Comparison of ENCODE assay signal across 8 cellular contexts in the genomic region with DNA sequence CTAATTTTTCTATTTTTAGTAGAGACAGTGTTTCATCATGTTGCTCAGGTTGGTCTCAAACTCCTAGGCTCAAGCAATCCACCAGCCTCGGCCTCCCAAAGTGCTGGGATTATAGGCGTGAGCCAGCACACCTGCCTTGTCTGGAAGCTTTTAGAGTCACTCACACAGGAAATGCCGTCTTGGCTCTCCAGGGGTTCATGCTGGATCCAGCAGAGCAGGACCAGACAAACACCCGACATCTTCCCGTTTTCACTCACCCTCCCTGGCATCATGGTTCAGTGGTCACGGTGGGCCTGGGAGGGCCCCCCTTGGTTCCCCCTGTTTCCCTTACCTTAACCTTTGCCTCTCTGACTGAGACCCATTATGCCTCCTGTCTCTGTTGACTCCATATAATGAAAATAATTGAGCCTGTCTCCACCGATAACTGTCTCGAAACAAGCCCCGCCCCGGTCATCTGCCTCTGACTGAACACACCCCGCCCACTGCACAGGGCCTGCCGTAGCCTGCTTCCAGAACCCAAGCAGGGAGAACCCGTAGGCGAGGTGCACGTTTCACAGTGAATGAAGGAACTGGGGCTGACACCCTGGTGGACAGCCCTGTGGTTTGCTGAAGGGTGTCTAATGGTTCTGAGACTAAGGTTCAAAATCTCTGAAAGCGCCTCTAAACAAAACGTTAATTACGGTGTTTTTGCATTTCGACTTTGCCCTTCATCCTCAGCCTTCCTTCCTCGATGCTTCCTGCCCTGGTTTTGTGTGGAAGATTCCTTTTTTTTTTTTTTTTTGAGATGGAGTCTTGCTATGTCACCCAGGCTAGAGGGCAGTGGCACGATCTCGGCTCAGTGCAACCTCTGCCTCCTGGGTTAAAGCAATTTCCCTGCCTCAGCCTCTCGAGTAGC. TPM values are rescaled to one million over a fixed set of nuclear protein-coding genes. Genes with fewer than 3 reads are reported as not detected.
DNase-seq lines count a peak whose midpoint lies in the region; ATAC-seq and TF ChIP-seq lines count a peak whose summit lies in the region.

No MANE protein-coding gene starts in this region.

- H3K27ac Mint-ChIP-seq in activated naive CD4-positive, alpha-beta T cell treated with anti-CD3 and anti-CD28 coated beads, Interleukin-2, amount 10 ng/mL, durations not matched to agents 7 days and 5 days = peak overlapping the region; percentile 2
- no peak overlapping the region for H3K27ac Mint-ChIP-seq in activated T-cell treated with anti-CD3 and anti-CD28 coated beads, Interleukin-2, amount 50 U/mL, for 24 hours

- peak overlapping the region; percentile 75 for H3K27ac ChIP-seq in foreskin keratinocyte
- H3K27ac ChIP-seq in tibial nerve = peak overlapping the region in 3 of 4 donors; percentile 9 to 78 (median 77)

- CTCF ChIA-PET in activated naive CD4-positive, alpha-beta T cell treated with anti-CD3 and anti-CD28 coated beads, Interleukin-2, amount 10 ng/mL, durations not matched to agents 7 days and 5 days (lab: Charles Lee) = no interaction called here
- CTCF ChIA-PET in GM10248 (lab: Yijun Ruan, JAX) = no interaction called here

- no peaks in the 10 kb centered on the region for H3K36me3 Mint-ChIP-seq in activated naive CD4-positive, alpha-beta T cell treated with anti-CD3 and anti-CD28 coated beads, Interleukin-2, amount 10 ng/mL, durations not matched to agents 7 days and 5 days
- H3K36me3 Mint-ChIP-seq in activated T-cell treated with anti-CD3 and anti-CD28 coated beads, Interleukin-2, amount 50 U/mL, for 24 hours (ENCODE audit: low read depth) = no peaks in the 10 kb centered on the region

- H3K4me1 ChIP-seq in foreskin keratinocyte (peaks cover 23% of the 10 kb centered on the region), tibial nerve (peaks cover 0 to 27% (median 4%) of the 10 kb centered on the region in 4 donors)

- H3K36me3 ChIP-seq in tibial nerve = no peaks in the 10 kb centered on the region

- H3K4me3 ChIP-seq in tibial nerve = no peak overlapping the region

- DNase-seq in activated naive CD4-positive, alpha-beta T cell treated with anti-CD3 and anti-CD28 coated beads, Interleukin-2, amount 10 ng/mL, durations not matched to agents 7 days and 5 days = no peak
- DNase-seq in activated naive CD4-positive, alpha-beta T cell treated with anti-CD3 and anti-CD28 coated beads, Interleukin-2, amount 50 U/mL, for 16 hours = no peak
- DNase-seq in NCI-H1436 treated with DMSO at 0.1 percent for 48 hours (lab: John Stamatoyannopoulos, UW) (peak; percentile 76), foreskin keratinocyte (peak; percentile 90 to 93), tibial nerve (ENCODE audit: low spot score in 2 of 2) (peak; percentile 78 to 82), GM10248 (ENCODE audit: extremely low spot score) (no peak), NCI-H2029 treated with DMSO at 0.1 percent for 48 hours (lab: John Stamatoyannopoulos, UW) (no peak)
- no peak for DNase-seq in activated T-cell treated with anti-CD3 and anti-CD28 coated beads, Interleukin-2, amount 50 U/mL, for 24 hours

- H3K9me3 ChIP-seq in tibial nerve = no peaks in the 10 kb centered on the region

- TF ChIP-seq CTCF in foreskin keratinocyte (conservative IDR thresholded peaks at IDR 0.05) (peak; percentile 39), tibial nerve (IDR thresholded peaks at IDR 0.05) (no peak), GM10248 (IDR thresholded peaks at IDR 0.05; ENCODE audit: control extremely low read depth, extremely low read depth, low read depth, missing control alignments) (no peak)

- 51 to 60% methylated on average over 23 of the region's 23 CpGs for WGBS in tibial nerve, 2 donors

- TF ChIP-seq EP300 in tibial nerve (IDR thresholded peaks at IDR 0.05) = no peak

- POLR2A ChIA-PET in GM10248 (lab: Yijun Ruan, JAX) = no interaction called here

- peak in 1 of 2 donors; percentile 41 for TF ChIP-seq POLR2A in tibial nerve (IDR thresholded peaks at IDR 0.05)

- peaks cover 19% of the 10 kb centered on the region for H3K4me1 Mint-ChIP-seq in activated naive CD4-positive, alpha-beta T cell treated with anti-CD3 and anti-CD28 coated beads, Interleukin-2, amount 10 ng/mL, durations not matched to agents 7 days and 5 days
- peaks cover 25% of the 10 kb centered on the region for H3K4me1 Mint-ChIP-seq in activated T-cell treated with anti-CD3 and anti-CD28 coated beads, Interleukin-2, amount 50 U/mL, for 24 hours (ENCODE audit: low read depth)

- no peaks in the 10 kb centered on the region for H3K27me3 ChIP-seq in foreskin keratinocyte
- H3K27me3 ChIP-seq in tibial nerve = no peaks in the 10 kb centered on the region

- peak; percentile 92 for ATAC-seq in foreskin keratinocyte

- peaks cover 27% of the 10 kb centered on the region for H3K27me3 Mint-ChIP-seq in activated naive CD4-positive, alpha-beta T cell treated with anti-CD3 and anti-CD28 coated beads, Interleukin-2, amount 10 ng/mL, durations not matched to agents 7 days and 5 days
- H3K27me3 Mint-ChIP-seq in activated T-cell treated with anti-CD3 and anti-CD28 coated beads, Interleukin-2, amount 50 U/mL, for 24 hours = no peaks in the 10 kb centered on the region

- H3K9me3 Mint-ChIP-seq in activated naive CD4-positive, alpha-beta T cell treated with anti-CD3 and anti-CD28 coated beads, Interleukin-2, amount 10 ng/mL, durations not matched to agents 7 days and 5 days = no peaks in the 10 kb centered on the region
- H3K9me3 Mint-ChIP-seq in activated T-cell treated with anti-CD3 and anti-CD28 coated beads, Interleukin-2, amount 50 U/mL, for 24 hours = no peaks in the 10 kb centered on the region

- H3K4me3 Mint-ChIP-seq in activated naive CD4-positive, alpha-beta T cell treated with anti-CD3 and anti-CD28 coated beads, Interleukin-2, amount 10 ng/mL, durations not matched to agents 7 days and 5 days = no peak overlapping the region
- H3K4me3 Mint-ChIP-seq in activated T-cell treated with anti-CD3 and anti-CD28 coated beads, Interleukin-2, amount 50 U/mL, for 24 hours = no peak overlapping the region

RNA-seq across cellular contexts. Expression of gene SPRY4, which starts 39.7 kb away (rescaled TPM):
- total RNA-seq in foreskin keratinocyte (25.6 and 31.6 TPM in 2 replicates), tibial nerve (10 to 100 TPM in 3 of 4 donors, 1 to 10 TPM in 1; 5.1 to 30.9 (median 17.9) TPM)
- polyA plus RNA-seq in foreskin keratinocyte = 8.3 and 8.9 TPM in 2 replicates

Comparison
In these comparisons a context has a peak if more than half of its experiments do, and no peak if none do; other contexts are left out.
1. DNase-seq: peak in NCI-H1436 treated with DMSO at 0.1 percent for 48 hours (single experiment), foreskin keratinocyte (2 of 2) and tibial nerve (2 of 2); none in activated naive CD4-positive, alpha-beta T cell treated with anti-CD3 and anti-CD28 coated beads, Interleukin-2, amount 10 ng/mL, durations not matched to agents 7 days and 5 days (single experiment), activated naive CD4-positive, alpha-beta T cell treated with anti-CD3 and anti-CD28 coated beads, Interleukin-2, amount 50 U/mL, for 16 hours (single experiment), GM10248 (single experiment), NCI-H2029 treated with DMSO at 0.1 percent for 48 hours (single experiment) and activated T-cell treated with anti-CD3 and anti-CD28 coated beads, Interleukin-2, amount 50 U/mL, for 24 hours (single experiment).